ENCODE assay signal across 8 cellular contexts in the genomic region with DNA sequence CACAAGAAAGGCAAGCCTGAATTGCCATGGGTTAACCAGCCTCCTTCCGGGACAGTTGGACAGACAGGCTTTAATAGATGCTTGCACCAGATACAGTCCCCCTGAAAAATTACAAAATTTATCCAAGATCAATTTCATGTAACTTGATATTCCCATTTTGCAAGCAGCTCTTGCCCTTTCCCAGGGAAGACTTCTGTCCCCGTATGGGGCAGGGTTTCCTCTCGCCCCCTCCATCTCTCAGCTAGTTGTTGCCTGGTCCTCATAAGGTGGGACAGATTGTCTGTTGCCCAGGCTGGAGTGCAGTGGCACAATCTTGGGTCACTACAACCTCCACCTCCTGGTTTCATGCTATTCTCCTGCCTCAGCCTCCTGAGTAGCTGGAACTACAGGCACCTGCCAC.
DNase-seq lines count a peak whose midpoint lies in the region; ATAC-seq and TF ChIP-seq lines count a peak whose summit lies in the region.
"Had no signal": no experiment of that assay in that cellular context is flagged by ENCODE, and none has a peak within 500 bp of the region (broad histone marks: within the 10 kb centered on the region; RNA-seq: fewer than 3 reads in every experiment).

No MANE protein-coding gene starts in this region.

- peaks cover 8% of the 10 kb centered on the region for H3K36me3 Mint-ChIP-seq in Calu3 (ENCODE audit: insufficient read depth, unreplicated experiment)
- peaks cover 15 to 17% of the 10 kb centered on the region in 2 donors for H3K36me3 Mint-ChIP-seq in activated naive CD4-positive, alpha-beta T cell treated with anti-CD3 and anti-CD28 coated beads, Interleukin-2, amount 50 U/mL, for 72 hours

- no peaks in the 10 kb centered on the region for H3K27me3 ChIP-seq in rectal smooth muscle tissue (ENCODE audit: control insufficient read depth, insufficient read depth, low read length)

- H3K9me3 Mint-ChIP-seq in Calu3 (ENCODE audit: low read depth, unreplicated experiment) = no peaks in the 10 kb centered on the region
- peaks cover 0 to 5% of the 10 kb centered on the region in 2 donors for H3K9me3 Mint-ChIP-seq in activated naive CD4-positive, alpha-beta T cell treated with anti-CD3 and anti-CD28 coated beads, Interleukin-2, amount 50 U/mL, for 72 hours
- H3K9me3 Mint-ChIP-seq: activated T-cell treated with anti-CD3 and anti-CD28 coated beads, Interleukin-2, amount 50 U/mL, for 4 hours had no signal

- no peak overlapping the region for H3K9ac ChIP-seq in rectal smooth muscle tissue (ENCODE audit: low read length)

- peaks cover 2% of the 10 kb centered on the region for H3K4me1 ChIP-seq in rectal smooth muscle tissue (ENCODE audit: control insufficient read depth, insufficient read depth, low read length)

- TF ChIP-seq CTCF in Calu3 (IDR thresholded peaks at IDR 0.05; ENCODE audit: unreplicated experiment) = no peak

- ATAC-seq in HG03432 (IDR thresholded peaks at IDR 0.05; ENCODE audit: unreplicated experiment) (peak; percentile 7), GM21423 (IDR thresholded peaks at IDR 0.05; ENCODE audit: unreplicated experiment) (no peak)
- peak in 1 of 2 donors; percentile 5 for ATAC-seq in activated naive CD4-positive, alpha-beta T cell treated with anti-CD3 and anti-CD28 coated beads, Interleukin-2, amount 50 U/mL, for 72 hours

- H3K27ac ChIP-seq in rectal smooth muscle tissue (ENCODE audit: low read depth, low read length) = peak overlapping the region; percentile 37

- DNase-seq in Calu3 = no peak
- no peak for DNase-seq in activated naive CD4-positive, alpha-beta T cell treated with anti-CD3 and anti-CD28 coated beads, Interleukin-2, amount 50 U/mL, for 72 hours (ENCODE audit: low spot score in 2 of 2)
- no peak for DNase-seq in DMS79 treated with DMSO at 0.1 percent for 48 hours (lab: John Stamatoyannopoulos, UW)
- DNase-seq in NCI-H82 (lab: John Stamatoyannopoulos, UW) = no peak

- H3K4me3 Mint-ChIP-seq in Calu3 (ENCODE audit: low read depth, unreplicated experiment) = no peak overlapping the region

- CTCF ChIA-PET in Calu3 (lab: Charles Lee) = interaction anchor here (0.7 to 1.5 kb wide), 7 partner anchors 54 to 180 kb away, joined by 3 to 9 read pairs (median 3); a partner anchor contains a TSS

- peak overlapping the region; percentile 70 for H3K27ac Mint-ChIP-seq in Calu3 (ENCODE audit: unreplicated experiment)
- H3K27ac Mint-ChIP-seq in activated naive CD4-positive, alpha-beta T cell treated with anti-CD3 and anti-CD28 coated beads, Interleukin-2, amount 50 U/mL, for 72 hours = peak overlapping the region; percentile 81 to 91

- no peaks in the 10 kb centered on the region for H3K27me3 Mint-ChIP-seq in Calu3 (ENCODE audit: unreplicated experiment)

- H3K4me1 Mint-ChIP-seq in Calu3 (ENCODE audit: low read depth, unreplicated experiment) = peaks cover 14% of the 10 kb centered on the region

- no TSS peak for BruUV-seq in Calu3 (replicated peaks; lab: Mats Ljungman, UMichigan)

- no peak overlapping the region for H3K4me3 ChIP-seq in rectal smooth muscle tissue (ENCODE audit: low read length)

- intact Hi-C loops in Calu3 (cut with micrococcal nuclease; ENCODE audit: unreplicated experiment) = loop anchor here (2.0 to 5.0 kb wide), 2 partner anchors 37 to 111 kb away; no protein-coding TSS in a partner anchor

- H3K36me3 ChIP-seq in rectal smooth muscle tissue (ENCODE audit: control insufficient read depth, insufficient read depth, low read length) = no peaks in the 10 kb centered on the region
